14 cellular contexts compared by ENCODE assay signal in the genomic region with DNA sequence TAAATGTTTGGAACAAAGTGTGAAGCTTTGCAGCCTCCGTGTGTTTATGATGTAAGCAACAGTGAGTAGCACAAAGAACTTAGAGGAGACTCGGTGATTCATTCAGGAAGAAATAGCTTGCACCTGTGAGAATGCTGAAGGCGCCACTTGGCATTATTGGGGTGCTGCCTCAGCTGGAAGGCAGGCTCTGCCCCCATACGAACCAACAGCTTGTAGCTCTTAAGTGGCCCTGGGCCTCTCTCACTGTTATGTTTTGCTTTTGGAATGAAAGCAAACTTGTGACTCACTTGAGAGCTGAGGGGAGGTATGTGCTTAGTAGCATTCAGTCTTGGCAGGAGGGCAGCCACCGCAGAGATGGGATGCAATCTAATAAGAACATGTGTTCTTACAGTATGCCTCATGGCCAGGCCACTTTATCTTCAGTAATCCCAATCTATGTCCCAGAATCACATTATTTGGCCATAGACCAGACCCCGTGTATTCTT.
DNase-seq lines count a peak whose midpoint lies in the region; ATAC-seq, FAIRE-seq and TF ChIP-seq lines count a peak whose summit lies in the region.
"Had no signal": no experiment of that assay in that cellular context is flagged by ENCODE, and none has a peak within 500 bp of the region (broad histone marks: within the 10 kb centered on the region; RNA-seq: fewer than 3 reads in every experiment).

No MANE protein-coding gene starts in this region.

- no peak overlapping the region for H2BK15ac ChIP-seq in mesendoderm (replicated peaks; ENCODE audit: low read depth)

- WGBS in mesendoderm (ENCODE audit: extremely low coverage, insufficient coverage, low lambda C conversion rate) = no CpG with 5 or more reads among the region's 6 CpGs

- H4K5ac ChIP-seq in mesendoderm (ENCODE audit: low read length) = no peak overlapping the region

- DNase-seq in Right ventricle myocardium inferior (ENCODE audit: missing footprints) (peak; percentile 73), cardiac septum (ENCODE audit: low spot score) (no peak), chondrocyte (ENCODE audit: low spot score) (no peak), mesendoderm (peak; percentile 68), DMS114 treated with DMSO at 0.1 percent for 48 hours (lab: John Stamatoyannopoulos, UW; ENCODE audit: unreplicated experiment) (no peak), WERI-Rb-1 (no peak), GM12892 (ENCODE audit: insufficient read length) (no peak)
- DNase-seq: activated T-cell treated with anti-CD3 and anti-CD28 coated beads, Interleukin-2, amount 50 U/mL, for 4 hours; naive thymus-derived CD4-positive, alpha-beta T cell; NCI-H1436; T-cell had no signal

- H3K27me3 ChIP-seq in mesendoderm (ENCODE audit: insufficient read depth, low read length, poor library complexity) = no peaks in the 10 kb centered on the region
- peaks cover 21% of the 10 kb centered on the region for H3K27me3 ChIP-seq in WERI-Rb-1 (ENCODE audit: insufficient read depth, low read depth, severe bottlenecking)

- TF ChIP-seq POLR2A in GM12892 (IDR thresholded peaks at IDR 0.05; ENCODE audit: low read depth, low read length) = no peak

- no peak for FAIRE-seq in GM12892 (lab: Jason Lieb, UNC)
- FAIRE-seq: endometrium had no signal

- intact Hi-C loops in Right ventricle myocardium inferior (cut with DNase I) (loop anchor here (1.0 to 5.0 kb wide), 4 partner anchors 310 to 721 kb away; partner anchors contain the start of gene EYA4), cardiac septum (cut with DNase I) (loop anchor here (5.0 kb wide), 3 partner anchors 360 to 720 kb away; no protein-coding TSS in a partner anchor)

- no peaks in the 10 kb centered on the region for H3K9me3 Mint-ChIP-seq in chondrocyte (ENCODE audit: low read depth)
- H3K9me3 Mint-ChIP-seq: activated T-cell treated with anti-CD3 and anti-CD28 coated beads, Interleukin-2, amount 50 U/mL, for 4 hours; naive thymus-derived CD4-positive, alpha-beta T cell; T-cell had no signal

- H2BK5ac ChIP-seq in mesendoderm (ENCODE audit: low read length) = no peak overlapping the region

- no peaks in the 10 kb centered on the region for H3K36me3 Mint-ChIP-seq in chondrocyte (ENCODE audit: low read depth)
- H3K36me3 Mint-ChIP-seq: naive thymus-derived CD4-positive, alpha-beta T cell; T-cell had no signal

- H3K4me1 ChIP-seq in mesendoderm (ENCODE audit: control insufficient read depth, low read depth, low read length) = no peaks in the 10 kb centered on the region

- no peak overlapping the region for H3K9ac ChIP-seq in mesendoderm (ENCODE audit: low read length)

- H3K27ac ChIP-seq in mesendoderm (ENCODE audit: low read depth, low read length) = no peak overlapping the region
- H3K27ac ChIP-seq in WERI-Rb-1 = no peak overlapping the region

- H3K4me1 Mint-ChIP-seq in chondrocyte (ENCODE audit: low read depth) = peaks cover 51% of the 10 kb centered on the region
- H3K4me1 Mint-ChIP-seq: B cell; naive thymus-derived CD4-positive, alpha-beta T cell; T-cell had no signal

- no peak overlapping the region for H2AK5ac ChIP-seq in mesendoderm (ENCODE audit: low read length)

- H3K27ac Mint-ChIP-seq in chondrocyte (ENCODE audit: unreplicated experiment) = peak overlapping the region; percentile 91
- H3K27ac Mint-ChIP-seq: B cell; naive thymus-derived CD4-positive, alpha-beta T cell; T-cell had no signal

- no peaks in the 10 kb centered on the region for H3K79me1 ChIP-seq in mesendoderm (ENCODE audit: low read length)

- H3K79me2 ChIP-seq in mesendoderm (ENCODE audit: control insufficient read depth, insufficient read depth, low read length) = no peaks in the 10 kb centered on the region

- no peak overlapping the region for H2BK120ac ChIP-seq in mesendoderm (ENCODE audit: low read depth, low read length)

- no peak overlapping the region for H3K4me2 ChIP-seq in mesendoderm (ENCODE audit: low read length)

- no peak overlapping the region for H3K4me3 ChIP-seq in mesendoderm (ENCODE audit: low read length)
- no peak overlapping the region for H3K4me3 ChIP-seq in WERI-Rb-1 (ENCODE audit: low read depth, low read length)

- no peaks in the 10 kb centered on the region for H3K36me3 ChIP-seq in mesendoderm (ENCODE audit: control insufficient read depth, insufficient read depth, low read length)
- H3K36me3 ChIP-seq in WERI-Rb-1 = no peaks in the 10 kb centered on the region

- no peak overlapping the region for H3K23ac ChIP-seq in mesendoderm (ENCODE audit: low read length)

- H3K27me3 Mint-ChIP-seq in chondrocyte (ENCODE audit: low read depth) = no peaks in the 10 kb centered on the region
- H3K27me3 Mint-ChIP-seq: B cell had no signal

- H4K8ac ChIP-seq in mesendoderm (ENCODE audit: low read depth, low read length) = no peak overlapping the region

- peak; percentile 41 for TF ChIP-seq CTCF in chondrocyte (IDR thresholded peaks at IDR 0.05)
- TF ChIP-seq CTCF in WERI-Rb-1 (IDR thresholded peaks at IDR 0.05; ENCODE audit: low read depth, low read length) = no peak

- H3K4ac ChIP-seq in mesendoderm (ENCODE audit: low read depth, low read length) = no peak overlapping the region

- no peaks in the 10 kb centered on the region for H3K9me3 ChIP-seq in WERI-Rb-1 (ENCODE audit: severe bottlenecking)

- ATAC-seq in Right ventricle myocardium inferior = peak; percentile 79
- ATAC-seq in HG03571 (IDR thresholded peaks at IDR 0.05; ENCODE audit: unreplicated experiment) = no peak
- ATAC-seq: activated T-cell treated with anti-CD3 and anti-CD28 coated beads, Interleukin-2, amount 50 U/mL, for 4 hours; naive thymus-derived CD4-positive, alpha-beta T cell; T-cell had no signal

- H3K18ac ChIP-seq in mesendoderm (ENCODE audit: low read length) = no peak overlapping the region

- H3K56ac ChIP-seq in mesendoderm (ENCODE audit: low read length) = no peak overlapping the region

- peak overlapping the region; percentile 6 for H3K4me3 Mint-ChIP-seq in chondrocyte (ENCODE audit: unreplicated experiment)
- H3K4me3 Mint-ChIP-seq: activated T-cell treated with anti-CD3 and anti-CD28 coated beads, Interleukin-2, amount 50 U/mL, for 4 hours; B cell; naive thymus-derived CD4-positive, alpha-beta T cell; T-cell had no signal

Comparison
In these comparisons a context has a peak if more than half of its experiments do, and no peak if none do; other contexts are left out.
1. DNase-seq: peak in Right ventricle myocardium inferior (single experiment) and mesendoderm (single experiment); none in cardiac septum (single experiment), chondrocyte (single experiment), DMS114 treated with DMSO at 0.1 percent for 48 hours (single experiment), WERI-Rb-1 (single experiment) and GM12892 (single experiment).